ENCODE assay signal across 26 cellular contexts in genomic region chr5:173443971-173444370, GRCh38.
"Had no signal": no experiment of that assay in that cellular context is flagged by ENCODE, and none has a peak within 500 bp of the region (broad histone marks: within the 10 kb centered on the region; RNA-seq: fewer than 3 reads in every experiment).

No MANE protein-coding gene starts in this region.

- H3K4me1 ChIP-seq: esophagus squamous epithelium, gastroesophageal sphincter, heart left ventricle, left lung, lower lobe of right lung had no signal

- H2AFZ ChIP-seq: hepatocyte had no signal

- H3K36me3 ChIP-seq: esophagus squamous epithelium, gastroesophageal sphincter, heart left ventricle, left lung, lower lobe of right lung had no signal

- H3K9me3 ChIP-seq: esophagus squamous epithelium, gastroesophageal sphincter, heart left ventricle, left lung, lower lobe of right lung, mucosa of descending colon had no signal

- H3K4me3 ChIP-seq: coronary artery, dorsolateral prefrontal cortex, esophagus squamous epithelium, gastroesophageal sphincter, heart left ventricle, hepatocyte, left lung, lower lobe of right lung, mucosa of descending colon had no signal

- ATAC-seq: esophagus mucosa, gastroesophageal sphincter, heart left ventricle, left cardiac atrium, left lung, left ventricle myocardium superior, lower lobe of right lung, mucosa of descending colon had no signal

- H3K27me3 ChIP-seq: esophagus squamous epithelium, gastroesophageal sphincter, hepatocyte, left lung had no signal

- FAIRE-seq: colon, endothelial cell of umbilical vein, frontal cortex had no signal

- H3K27ac ChIP-seq: coronary artery, dorsolateral prefrontal cortex, epithelial cell of prostate, esophagus squamous epithelium, gastroesophageal sphincter, heart left ventricle, hepatocyte, left lung, lower lobe of right lung had no signal

- H3K4me2 ChIP-seq: hepatocyte had no signal

- DNase-seq: dermis blood vessel endothelial cell; dorsolateral prefrontal cortex; effector CD4-positive, alpha-beta T cell; effector memory CD4-positive, alpha-beta T cell; erythroblast; esophagus squamous epithelium; foreskin fibroblast; heart left ventricle; hypothalamus; immature natural killer cell; islet precursor cell; left cardiac atrium; left lung; left ventricle myocardium superior; lower lobe of right lung; mesenchymal stem cell; mucosa of descending colon; naive B cell had no signal
